1 cellular context compared by ENCODE assay signal in the genomic region with DNA sequence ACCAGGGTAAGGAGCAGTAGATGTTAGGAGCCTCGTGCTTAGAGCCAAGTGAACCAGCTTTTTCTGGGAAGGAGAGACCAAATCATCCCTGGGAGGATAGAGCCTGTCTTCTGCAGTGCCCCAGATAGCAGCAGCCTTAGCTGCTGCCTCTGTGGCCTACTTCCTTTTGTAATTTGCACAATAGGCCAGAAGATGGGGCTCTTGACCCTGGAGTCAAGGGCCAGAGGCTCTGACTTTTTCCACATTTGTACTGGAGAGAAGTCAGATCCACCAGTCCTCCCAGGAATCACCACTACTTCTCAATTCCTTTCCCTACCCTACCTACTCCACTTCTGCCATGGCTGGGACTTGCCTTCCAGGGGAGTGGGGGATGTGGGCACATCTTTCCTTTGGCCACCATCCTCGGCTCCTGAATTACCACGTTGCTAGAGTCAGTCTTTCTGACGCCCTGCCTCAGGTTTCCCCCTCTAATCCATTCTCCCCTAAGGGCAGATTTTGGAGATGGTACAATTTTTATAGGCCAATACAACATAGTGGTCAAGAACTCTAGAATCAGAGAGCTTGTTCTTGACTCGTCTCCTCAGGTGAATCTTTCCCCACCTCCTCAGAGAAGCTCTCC.
TF ChIP-seq lines count a peak whose summit lies in the region.

No MANE protein-coding gene starts in this region.

TF ChIP-seq in GM23338, 12 proteins besides CTCF, POLR2A, EP300 and RAD21 (continued from another document):
- TF ChIP-seq EZH2phosphoT487 (IDR thresholded peaks at IDR 0.05; ENCODE audit: unreplicated experiment) (no peak), CREB1 (CRISPR knock-in tag; IDR thresholded peaks at IDR 0.05; ENCODE audit: low read depth) (no peak), NANOG (IDR thresholded peaks at IDR 0.05; ENCODE audit: borderline replicate concordance) (no peak)
